Comparison of ENCODE assay signal across 1 cellular context in genomic region chr17:47949197-47949759, GRCh38.
A peak's percentile ranks its signal among the peaks of the same experiment; 100 is the strongest.
TF ChIP-seq lines count a peak whose summit lies in the region.

No MANE protein-coding gene starts in this region.

TF ChIP-seq in HepG2, 621 proteins besides CTCF, POLR2A, EP300 and RAD21 (continues in another document):
- TF ChIP-seq TCF7L2 (IDR thresholded peaks at IDR 0.05; ENCODE audit: low read depth, low read length): no peak
- no peak for TF ChIP-seq JUN (CRISPR knock-in tag; IDR thresholded peaks at IDR 0.05)
- TF ChIP-seq MAFG (CRISPR knock-in tag; IDR thresholded peaks at IDR 0.05): no peak
- TF ChIP-seq ZNF629 (CRISPR knock-in tag; conservative IDR thresholded peaks at IDR 0.05): no peak
- no peak for TF ChIP-seq TRIM22 (IDR thresholded peaks at IDR 0.05)
- TF ChIP-seq, protein P1, sequence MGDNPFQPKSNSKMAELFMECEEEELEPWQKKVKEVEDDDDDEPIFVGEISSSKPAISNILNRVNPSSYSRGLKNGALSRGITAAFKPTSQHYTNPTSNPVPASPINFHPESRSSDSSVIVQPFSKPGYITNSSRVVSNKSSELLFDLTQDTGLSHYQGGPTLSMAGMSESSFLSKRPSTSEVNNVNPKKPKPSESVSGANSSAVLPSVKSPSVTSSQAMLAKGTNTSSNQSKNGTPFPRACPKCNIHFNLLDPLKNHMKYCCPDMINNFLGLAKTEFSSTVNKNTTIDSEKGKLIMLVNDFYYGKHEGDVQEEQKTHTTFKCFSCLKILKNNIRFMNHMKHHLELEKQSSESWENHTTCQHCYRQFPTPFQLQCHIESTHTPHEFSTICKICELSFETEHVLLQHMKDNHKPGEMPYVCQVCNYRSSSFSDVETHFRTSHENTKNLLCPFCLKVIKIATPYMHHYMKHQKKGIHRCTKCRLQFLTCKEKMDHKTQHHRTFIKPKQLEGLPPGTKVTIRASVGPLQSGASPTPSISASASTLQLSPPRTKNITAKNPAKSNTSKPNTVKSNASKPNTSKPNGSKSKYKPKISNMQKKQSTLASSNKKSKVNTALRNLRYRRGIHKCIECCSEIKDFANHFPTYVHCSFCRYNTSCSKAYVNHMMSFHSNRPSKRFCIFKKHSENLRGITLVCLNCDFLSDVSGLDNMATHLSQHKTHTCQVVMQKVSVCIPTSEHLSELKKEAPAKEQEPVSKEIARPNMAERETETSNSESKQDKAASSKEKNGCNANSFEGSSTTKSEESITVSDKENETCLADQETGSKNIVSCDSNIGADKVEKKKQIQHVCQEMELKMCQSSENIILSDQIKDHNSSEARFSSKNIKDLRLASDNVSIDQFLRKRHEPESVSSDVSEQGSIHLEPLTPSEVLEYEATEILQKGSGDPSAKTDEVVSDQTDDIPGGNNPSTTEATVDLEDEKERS (CRISPR knock-in tag; IDR thresholded peaks at IDR 0.05): no peak
- TF ChIP-seq BRD4 (CRISPR knock-in tag; IDR thresholded peaks at IDR 0.05): no peak
- no peak for TF ChIP-seq KDM5B (CRISPR knock-in tag; IDR thresholded peaks at IDR 0.05; ENCODE audit: borderline replicate concordance)
- no peak for TF ChIP-seq TP53 (CRISPR knock-in tag; conservative IDR thresholded peaks at IDR 0.05)
- TF ChIP-seq SUZ12 (IDR thresholded peaks at IDR 0.05; ENCODE audit: low read depth, low read length): no peak
- no peak for TF ChIP-seq JARID2 (CRISPR knock-in tag; IDR thresholded peaks at IDR 0.05; ENCODE audit: insufficient replicate concordance)
- peak; percentile 12; the same call in 1 of the 2 replicates for TF ChIP-seq MIER3 (CRISPR knock-in tag; IDR thresholded peaks at IDR 0.05; ENCODE audit: borderline replicate concordance)
- no peak for TF ChIP-seq ZFP82 (CRISPR knock-in tag; IDR thresholded peaks at IDR 0.05; ENCODE audit: borderline replicate concordance)
- no peak for TF ChIP-seq ZNF432 (CRISPR knock-in tag; IDR thresholded peaks at IDR 0.05; ENCODE audit: borderline replicate concordance)
- no peak for TF ChIP-seq RCOR2 (CRISPR knock-in tag; IDR thresholded peaks at IDR 0.05)
- TF ChIP-seq ZNF3 (CRISPR knock-in tag; IDR thresholded peaks at IDR 0.05): no peak
- no peak for TF ChIP-seq ATF1 (CRISPR knock-in tag; IDR thresholded peaks at IDR 0.05)
- peak; percentile 45 for TF ChIP-seq KMT2A (CRISPR knock-in tag; IDR thresholded peaks at IDR 0.05)
- TF ChIP-seq, protein P2, sequence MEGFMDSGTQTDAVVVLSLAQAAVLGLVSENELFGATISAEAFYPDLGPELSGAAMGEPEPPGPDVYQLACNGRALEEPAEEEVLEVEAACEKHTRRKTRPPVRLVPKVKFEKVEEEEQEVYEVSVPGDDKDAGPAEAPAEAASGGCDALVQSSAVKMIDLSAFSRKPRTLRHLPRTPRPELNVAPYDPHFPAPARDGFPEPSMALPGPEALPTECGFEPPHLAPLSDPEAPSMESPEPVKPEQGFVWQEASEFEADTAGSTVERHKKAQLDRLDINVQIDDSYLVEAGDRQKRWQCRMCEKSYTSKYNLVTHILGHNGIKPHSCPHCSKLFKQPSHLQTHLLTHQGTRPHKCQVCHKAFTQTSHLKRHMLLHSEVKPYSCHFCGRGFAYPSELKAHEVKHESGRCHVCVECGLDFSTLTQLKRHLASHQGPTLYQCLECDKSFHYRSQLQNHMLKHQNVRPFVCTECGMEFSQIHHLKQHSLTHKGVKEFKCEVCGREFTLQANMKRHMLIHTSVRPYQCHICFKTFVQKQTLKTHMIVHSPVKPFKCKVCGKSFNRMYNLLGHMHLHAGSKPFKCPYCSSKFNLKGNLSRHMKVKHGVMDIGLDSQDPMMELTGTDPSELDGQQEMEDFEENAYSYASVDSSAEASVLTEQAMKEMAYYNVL (CRISPR knock-in tag; IDR thresholded peaks at IDR 0.05; ENCODE audit: borderline replicate concordance): no peak; the same call in 1 of the 2 replicates
- TF ChIP-seq KAT7 (CRISPR knock-in tag; IDR thresholded peaks at IDR 0.05; ENCODE audit: borderline replicate concordance): no peak
- TF ChIP-seq SYNCRIP (IDR thresholded peaks at IDR 0.05; ENCODE audit: insufficient read depth, low read depth, low read length): no peak
- 0 out of 2 replicates have a peak, but pooled peaks have one; percentile 0 for TF ChIP-seq NAIF1 (CRISPR knock-in tag; IDR thresholded peaks at IDR 0.05; ENCODE audit: borderline replicate concordance)
- TF ChIP-seq ZNF264 (CRISPR knock-in tag; IDR thresholded peaks at IDR 0.05): no peak
- TF ChIP-seq ZFP41 (CRISPR knock-in tag; IDR thresholded peaks at IDR 0.05; ENCODE audit: borderline replicate concordance): no peak; the same call in 1 of the 2 replicates
- TF ChIP-seq CSRNP2 (CRISPR knock-in tag; conservative IDR thresholded peaks at IDR 0.05; ENCODE audit: low read depth): no peak
- TF ChIP-seq ZNF143 (CRISPR knock-in tag; IDR thresholded peaks at IDR 0.05): no peak
- TF ChIP-seq HDAC6 (IDR thresholded peaks at IDR 0.05; ENCODE audit: low read depth, low read length): no peak
- TF ChIP-seq NONO (IDR thresholded peaks at IDR 0.05): no peak
- TF ChIP-seq NONO (CRISPR knock-in tag; conservative IDR thresholded peaks at IDR 0.05): no peak
- peak; percentile 74; the same call in 1 of the 2 replicates for TF ChIP-seq ZNF788 (CRISPR knock-in tag; IDR thresholded peaks at IDR 0.05; ENCODE audit: borderline replicate concordance)
- TF ChIP-seq, protein P3, sequence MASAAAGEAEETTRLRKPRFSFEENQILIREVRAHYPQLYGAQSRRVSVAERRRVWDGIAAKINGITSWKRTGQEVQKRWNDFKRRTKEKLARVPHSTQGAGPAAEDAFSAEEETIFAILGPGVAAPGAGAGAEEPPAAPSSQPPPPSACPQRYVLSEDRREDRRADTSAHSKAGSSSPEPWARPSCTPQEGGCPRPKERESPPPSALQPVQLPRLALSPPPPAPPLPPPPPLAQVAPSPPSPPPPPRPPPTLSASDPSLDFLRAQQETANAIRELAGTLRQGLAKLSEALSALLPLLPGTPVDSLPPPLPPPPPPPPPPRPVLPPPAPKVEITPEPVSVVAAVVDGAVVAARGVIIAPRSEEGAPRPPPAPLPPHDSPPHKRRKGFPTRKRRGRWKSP (CRISPR knock-in tag; IDR thresholded peaks at IDR 0.05): no peak
- TF ChIP-seq HOXA3 (CRISPR knock-in tag; IDR thresholded peaks at IDR 0.05): no peak; the same call in 1 of the 2 replicates
- TF ChIP-seq ETS1 (CRISPR knock-in tag; IDR thresholded peaks at IDR 0.05): no peak
- peak; percentile 38 for TF ChIP-seq TEAD3 (CRISPR knock-in tag; optimal IDR thresholded peaks at IDR 0.05; ENCODE audit: borderline replicate concordance)
- 0 out of 2 replicates have a peak, but pooled peaks have one; percentile 31 for TF ChIP-seq ZNF747 (CRISPR knock-in tag; IDR thresholded peaks at IDR 0.05; ENCODE audit: borderline replicate concordance)
- no peak for TF ChIP-seq ZSCAN30 (CRISPR knock-in tag; IDR thresholded peaks at IDR 0.05)
- no peak for TF ChIP-seq ZNF431 (CRISPR knock-in tag; IDR thresholded peaks at IDR 0.05; ENCODE audit: borderline replicate concordance, low read depth)
- TF ChIP-seq ZNF598 (CRISPR knock-in tag; IDR thresholded peaks at IDR 0.05; ENCODE audit: borderline replicate concordance): peak; percentile 33; the same call in 1 of the 2 replicates
- no peak for TF ChIP-seq NR3C1 (CRISPR knock-in tag; IDR thresholded peaks at IDR 0.05)
- TF ChIP-seq TGIF2 (CRISPR knock-in tag; IDR thresholded peaks at IDR 0.05): peak; percentile 10; the same call in 1 of the 2 replicates
- no peak for TF ChIP-seq SP140L (CRISPR knock-in tag; IDR thresholded peaks at IDR 0.05; ENCODE audit: borderline replicate concordance)
- TF ChIP-seq ZNF772 (CRISPR knock-in tag; IDR thresholded peaks at IDR 0.05): peak; percentile 80; the same call in 1 of the 2 replicates
- TF ChIP-seq ATAD3A (CRISPR knock-in tag; IDR thresholded peaks at IDR 0.05): no peak
- TF ChIP-seq PHF20 (CRISPR knock-in tag; IDR thresholded peaks at IDR 0.05): peak; percentile 61; the same call in 1 of the 2 replicates
- TF ChIP-seq BCL3 (CRISPR knock-in tag; IDR thresholded peaks at IDR 0.05): peak; percentile 91
- TF ChIP-seq AGO2 (optimal IDR thresholded peaks at IDR 0.05; ENCODE audit: low read depth, low read length): no peak
- peak; percentile 89; the same call in 1 of the 2 replicates for TF ChIP-seq ZNF33B (CRISPR knock-in tag; IDR thresholded peaks at IDR 0.05)
- no peak for TF ChIP-seq ZSCAN12 (CRISPR knock-in tag; IDR thresholded peaks at IDR 0.05)
- TF ChIP-seq ZNF256 (CRISPR knock-in tag; conservative IDR thresholded peaks at IDR 0.05): no peak
- no peak for TF ChIP-seq HNRNPL (IDR thresholded peaks at IDR 0.05; ENCODE audit: low read depth, low read length)
- TF ChIP-seq NR1H2 (CRISPR knock-in tag; IDR thresholded peaks at IDR 0.05; ENCODE audit: borderline replicate concordance, low read depth): no peak
- peak; percentile 89 for TF ChIP-seq ZNF687 (CRISPR knock-in tag; IDR thresholded peaks at IDR 0.05)
- TF ChIP-seq MIER2 (CRISPR knock-in tag; IDR thresholded peaks at IDR 0.05): no peak
- no peak for TF ChIP-seq ZNF552 (CRISPR knock-in tag; IDR thresholded peaks at IDR 0.05; ENCODE audit: borderline replicate concordance)
- TF ChIP-seq, protein P4, sequence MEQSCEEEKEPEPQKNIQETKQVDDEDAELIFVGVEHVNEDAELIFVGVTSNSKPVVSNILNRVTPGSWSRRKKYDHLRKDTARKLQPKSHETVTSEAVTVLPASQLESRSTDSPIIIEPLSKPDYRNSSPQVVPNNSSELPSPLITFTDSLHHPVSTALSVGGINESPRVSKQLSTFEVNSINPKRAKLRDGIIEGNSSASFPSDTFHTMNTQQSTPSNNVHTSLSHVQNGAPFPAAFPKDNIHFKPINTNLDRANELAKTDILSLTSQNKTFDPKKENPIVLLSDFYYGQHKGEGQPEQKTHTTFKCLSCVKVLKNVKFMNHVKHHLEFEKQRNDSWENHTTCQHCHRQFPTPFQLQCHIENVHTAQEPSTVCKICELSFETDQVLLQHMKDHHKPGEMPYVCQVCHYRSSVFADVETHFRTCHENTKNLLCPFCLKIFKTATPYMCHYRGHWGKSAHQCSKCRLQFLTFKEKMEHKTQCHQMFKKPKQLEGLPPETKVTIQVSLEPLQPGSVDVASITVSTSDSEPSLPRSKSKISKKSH (CRISPR knock-in tag; IDR thresholded peaks at IDR 0.05; ENCODE audit: borderline replicate concordance): no peak
